Comparison of ENCODE assay signal across 14 cellular contexts in genomic region chr17:69857412-69857835, GRCh38.
DNase-seq lines count a peak whose midpoint lies in the region; ATAC-seq and TF ChIP-seq lines count a peak whose summit lies in the region.
"Had no signal": no experiment of that assay in that cellular context is flagged by ENCODE, and none has a peak within 500 bp of the region (broad histone marks: within the 10 kb centered on the region; RNA-seq: fewer than 3 reads in every experiment).

No MANE protein-coding gene starts in this region.

- H3K27ac ChIP-seq in AG04450 (ENCODE audit: low read depth, low read length): no peak overlapping the region
- H3K27ac ChIP-seq: ascending aorta, BLaER1, neutrophil had no signal

- CTCF ChIA-PET in AG04450 (lab: Charles Lee): no interaction called here

- TF ChIP-seq CTCF in AG04450 (IDR thresholded peaks at IDR 0.05; ENCODE audit: low read depth, low read length) (no peak), foreskin fibroblast (IDR thresholded peaks at IDR 0.05; ENCODE audit: low read depth, low read length) (no peak)

- H3K27me3 ChIP-seq in AG04450 (ENCODE audit: control insufficient read depth, insufficient read depth, low read length): no peaks in the 10 kb centered on the region
- H3K27me3 ChIP-seq: ascending aorta, BLaER1, neutrophil had no signal

- POLR2A ChIA-PET in AG04450 (lab: Yijun Ruan, JAX): no interaction called here

- H3K9me3 ChIP-seq in AG04450 (ENCODE audit: control insufficient read depth, insufficient read depth, low read length): 0 out of 2 replicates have a peak, but pooled peaks cover 4% of the 10 kb centered on the region
- H3K9me3 ChIP-seq: ascending aorta, neutrophil had no signal

- no peak for ATAC-seq in HG03439 (IDR thresholded peaks at IDR 0.05; ENCODE audit: unreplicated experiment)
- ATAC-seq: left cardiac atrium had no signal

- H3K4me3 ChIP-seq in AG04450 (ENCODE audit: low read depth, low read length) (no peak overlapping the region), foreskin fibroblast (ENCODE audit: low read depth in 1 of 2, low read length in 2 of 2) (no peak overlapping the region)
- H3K4me3 ChIP-seq: ascending aorta, BLaER1 had no signal

- DNase-seq in AG04450 (ENCODE audit: low read depth, low spot score): peak; percentile 66
- DNase-seq in H4 (ENCODE audit: low spot score): peak; percentile 95
- DNase-seq in SHP77 treated with DMSO at 0.1 percent for 48 hours (lab: John Stamatoyannopoulos, UW): peak; percentile 14
- peak; percentile 93 to 95 for DNase-seq in foreskin fibroblast
- DNase-seq in stimulated activated CD4-positive, alpha-beta T cell treated with anti-CD3 and anti-CD28 coated beads, Interleukin-4, amount 100 ng/mL, for 24 hours: no peak
- DNase-seq in globus pallidus (ENCODE audit: low spot score): no peak
- DNase-seq in OCI-M2 (lab: John Stamatoyannopoulos, UW; ENCODE audit: unreplicated experiment): no peak
- DNase-seq: left cardiac atrium; NCI-H1436 treated with DMSO at 0.1 percent for 48 hours; stimulated activated naive CD4-positive, alpha-beta T cell had no signal

Comparison
In these comparisons a context has a peak if more than half of its experiments do, and no peak if none do; other contexts are left out.
1. DNase-seq: peak in AG04450 (single experiment), H4 (single experiment), SHP77 treated with DMSO at 0.1 percent for 48 hours (single experiment) and foreskin fibroblast (2 of 2); none in stimulated activated CD4-positive, alpha-beta T cell treated with anti-CD3 and anti-CD28 coated beads, Interleukin-4, amount 100 ng/mL, for 24 hours (single experiment), globus pallidus (single experiment) and OCI-M2 (single experiment).